ENCODE assay signal across 13 cellular contexts in genomic region chr18:23114911-23115310, GRCh38. TPM values are rescaled to one million over a fixed set of nuclear protein-coding genes. Genes with fewer than 3 reads are reported as not detected.
DNase-seq lines count a peak whose midpoint lies in the region; ATAC-seq and TF ChIP-seq lines count a peak whose summit lies in the region.
"Had no signal": no experiment of that assay in that cellular context is flagged by ENCODE, and none has a peak within 500 bp of the region (broad histone marks: within the 10 kb centered on the region; RNA-seq: fewer than 3 reads in every experiment).

No MANE protein-coding gene starts in this region.

- no peak for TF ChIP-seq CTCF in IMR-90 (conservative IDR thresholded peaks at IDR 0.05; ENCODE audit: low read depth, low read length)
- TF ChIP-seq CTCF in cardiac fibroblast (IDR thresholded peaks at IDR 0.05; ENCODE audit: low read depth, low read length): no peak
- no peak for TF ChIP-seq CTCF in kidney epithelial cell (IDR thresholded peaks at IDR 0.05; ENCODE audit: insufficient read depth, low read length, poor library complexity, severe bottlenecking)
- no peak for TF ChIP-seq CTCF in gastrocnemius medialis (IDR thresholded peaks at IDR 0.05 in 4 of 5, conservative IDR thresholded peaks at IDR 0.05 in 1 of 5)
- no peak for TF ChIP-seq CTCF in gastroesophageal sphincter (IDR thresholded peaks at IDR 0.05)

- peak overlapping the region; percentile 91 for H3K23ac ChIP-seq in IMR-90 (ENCODE audit: low read depth, low read length)

- TF ChIP-seq EP300 in gastroesophageal sphincter (IDR thresholded peaks at IDR 0.05): no peak

- POLR2A ChIA-PET in IMR-90 (lab: Charles Lee; ENCODE audit: unreplicated experiment): no interaction called here

- H3K4me3 ChIP-seq in IMR-90 (ENCODE audit: insufficient read depth, low read depth, low read length): no peak overlapping the region
- no peak overlapping the region for H3K4me3 ChIP-seq in cardiac fibroblast (replicated peaks in 1 of 2; ENCODE audit: low read depth in 2 of 2, low read length in 2 of 2)
- no peak overlapping the region for H3K4me3 ChIP-seq in kidney epithelial cell (ENCODE audit: low read depth, low read length)
- no peak overlapping the region for H3K4me3 ChIP-seq in gastrocnemius medialis
- H3K4me3 ChIP-seq in gastroesophageal sphincter: no peak overlapping the region
- H3K4me3 ChIP-seq: heart left ventricle had no signal

- H3K9ac ChIP-seq in IMR-90 (ENCODE audit: low read depth, low read length): peak overlapping the region; percentile 26

- no peaks in the 10 kb centered on the region for H3K27me3 ChIP-seq in IMR-90 (ENCODE audit: control insufficient read depth, insufficient read depth, low read length)
- no peaks in the 10 kb centered on the region for H3K27me3 ChIP-seq in kidney epithelial cell (ENCODE audit: control insufficient read depth, insufficient read depth, low read length)
- no peaks in the 10 kb centered on the region for H3K27me3 ChIP-seq in gastrocnemius medialis
- no peaks in the 10 kb centered on the region for H3K27me3 ChIP-seq in gastroesophageal sphincter

- H2BK5ac ChIP-seq in IMR-90 (ENCODE audit: low read depth, low read length, poor library complexity, severe bottlenecking): peak overlapping the region; percentile 96

- peak overlapping the region; percentile 73 for H2AK9ac ChIP-seq in IMR-90 (replicated peaks; ENCODE audit: low read depth, low read length, poor library complexity)

- peak overlapping the region; percentile 89 for H3K14ac ChIP-seq in IMR-90 (replicated peaks; ENCODE audit: low read depth, low read length)

- peaks cover 16% of the 10 kb centered on the region for H3K9me1 ChIP-seq in IMR-90 (ENCODE audit: insufficient read depth, low read length)

- no CpG with 5 or more reads among the region's 5 CpGs for WGBS in IMR-90 (ENCODE audit: extremely low coverage in 2 of 2, insufficient read length in 1 of 2), 2 experiments
- 67 to 69% methylated on average over 2 to 5 of the region's 5 CpGs for WGBS in gastroesophageal sphincter (ENCODE audit: low coverage in 1 of 2), 2 donors

- peak overlapping the region; percentile 95 for H4K91ac ChIP-seq in IMR-90 (ENCODE audit: insufficient read depth, low read depth, low read length)

- BruUV-seq in IMR-90 (replicated peaks; lab: Mats Ljungman, UMichigan): no TSS peak

- no peaks in the 10 kb centered on the region for H3K36me3 ChIP-seq in IMR-90 (ENCODE audit: control insufficient read depth, insufficient read depth, low read length)
- H3K36me3 ChIP-seq in kidney epithelial cell (ENCODE audit: control insufficient read depth, insufficient read depth, low read length): no peaks in the 10 kb centered on the region
- no peaks in the 10 kb centered on the region for H3K36me3 ChIP-seq in gastrocnemius medialis
- H3K36me3 ChIP-seq in gastroesophageal sphincter: no peaks in the 10 kb centered on the region
- H3K36me3 ChIP-seq: heart left ventricle had no signal

- ATAC-seq in IMR-90 (ENCODE audit: low read depth): no peak
- ATAC-seq in gastrocnemius medialis: peak; percentile 33 to 36
- ATAC-seq in gastroesophageal sphincter: no peak
- no peak for ATAC-seq in HG03159 (IDR thresholded peaks at IDR 0.05; ENCODE audit: unreplicated experiment)
- no peak for ATAC-seq in HG02571 (IDR thresholded peaks at IDR 0.05; ENCODE audit: unreplicated experiment)
- ATAC-seq: heart left ventricle had no signal

- peak overlapping the region; percentile 96 for H2BK120ac ChIP-seq in IMR-90 (ENCODE audit: low read depth, low read length)

- peak overlapping the region; percentile 67 for H3K56ac ChIP-seq in IMR-90 (ENCODE audit: extremely low read depth, insufficient read depth, low read length)

- H3K4ac ChIP-seq in IMR-90 (ENCODE audit: low read depth, low read length): peak overlapping the region; percentile 95

- peak overlapping the region; percentile 94; the same call in 2 of the 3 replicates for H2BK15ac ChIP-seq in IMR-90 (ENCODE audit: low read depth, low read length)

- H4K5ac ChIP-seq in IMR-90 (ENCODE audit: low read depth, low read length): peak overlapping the region; percentile 88

- H3K79me1 ChIP-seq in IMR-90 (ENCODE audit: low read depth in 1 of 2, low read length in 2 of 2): peaks cover 0 to 3% of the 10 kb centered on the region in 2 experiments; a peak in 1 of 4 replicates

- H3K4me1 ChIP-seq in IMR-90 (ENCODE audit: control insufficient read depth, insufficient read depth, low read length) (peaks cover 21% of the 10 kb centered on the region), gastrocnemius medialis (no peaks in the 10 kb centered on the region), gastroesophageal sphincter (peaks cover 0 to 7% (median 0%) of the 10 kb centered on the region in 3 donors)

- peak overlapping the region; percentile 97 for H2BK20ac ChIP-seq in IMR-90 (ENCODE audit: low read depth, low read length)

- H2AK5ac ChIP-seq in IMR-90 (ENCODE audit: low read depth, low read length): peak overlapping the region; percentile 79

- H3K9me3 ChIP-seq in IMR-90 (ENCODE audit: control insufficient read depth, insufficient read depth, low read length) (peaks cover 4% of the 10 kb centered on the region; the same call in 1 of the 2 replicates), gastrocnemius medialis (no peaks in the 10 kb centered on the region), gastroesophageal sphincter (peaks cover 0 to 6% (median 0%) of the 10 kb centered on the region in 3 donors)

- peak overlapping the region; percentile 42 to 87 for H4K8ac ChIP-seq in IMR-90 (ENCODE audit: low read depth in 2 of 2, low read length in 2 of 2)

- TF ChIP-seq POLR2A in IMR-90 (IDR thresholded peaks at IDR 0.05; ENCODE audit: low read depth, low read length) (no peak), gastrocnemius medialis (IDR thresholded peaks at IDR 0.05) (no peak), gastroesophageal sphincter (IDR thresholded peaks at IDR 0.05) (no peak)

- H2AFZ ChIP-seq in IMR-90 (replicated peaks; ENCODE audit: low read length, poor library complexity): no peak overlapping the region

- no peak overlapping the region; the same call in 1 of the 2 replicates for H3K4me2 ChIP-seq in IMR-90 (ENCODE audit: low read depth, low read length)

- H3K18ac ChIP-seq in IMR-90 (ENCODE audit: low read depth, low read length): peak overlapping the region; percentile 96

- CTCF ChIA-PET in IMR-90 (lab: Yijun Ruan, JAX): no interaction called here

- dilution Hi-C loops in IMR-90 (cut with HindIII; ENCODE audit: low sequenced_read_pairs, unreplicated experiment): no loop called here

- H3K27ac ChIP-seq in IMR-90 (ENCODE audit: insufficient read depth, low read length) (peak overlapping the region; percentile 89), gastrocnemius medialis (peak overlapping the region in 1 of 4 donors; percentile 34), gastroesophageal sphincter (no peak overlapping the region)
- H3K27ac ChIP-seq: heart left ventricle had no signal

- no peak for TF ChIP-seq RAD21 in IMR-90 (IDR thresholded peaks at IDR 0.05; ENCODE audit: low read length)

- DNase-seq in IMR-90 (peak; percentile 70), cardiac fibroblast (ENCODE audit: low read depth in 2 of 2) (peak; percentile 62 to 66), kidney epithelial cell (ENCODE audit: low read depth) (peak; percentile 67), gastrocnemius medialis (no peak), inferior parietal cortex (ENCODE audit: extremely low spot score) (no peak)
- DNase-seq: activated naive CD4-positive, alpha-beta T cell treated with Interleukin-2 at 50 U/mL for 16 hours; CD4-positive, alpha-beta memory T cell; cortex of kidney; heart left ventricle; RPMI8226 had no signal

- no peaks in the 10 kb centered on the region for H4K20me1 ChIP-seq in IMR-90 (ENCODE audit: insufficient read depth, low read length)

- in situ Hi-C loops in IMR-90 (cut with MboI; ENCODE audit: low sequenced_read_pairs) (no loop called here), gastrocnemius medialis (cut with MboI; ENCODE audit: low sequenced_read_pairs in 4 of 4) (no loop called here)

- intact Hi-C loops in IMR-90 (cut with micrococcal nuclease): loop anchor here (1.0 to 5.0 kb wide), 2 partner anchors 82 to 262 kb away; no protein-coding TSS in a partner anchor
- intact Hi-C loops in gastrocnemius medialis (cut with DNase I; ENCODE audit: low total_unique reads): no loop called here

TF ChIP-seq in IMR-90, 13 proteins besides CTCF, POLR2A, EP300 and RAD21:
- TF ChIP-seq SMC3 (IDR thresholded peaks at IDR 0.05; ENCODE audit: low read depth, low read length): no peak
- TF ChIP-seq, protein P1, sequence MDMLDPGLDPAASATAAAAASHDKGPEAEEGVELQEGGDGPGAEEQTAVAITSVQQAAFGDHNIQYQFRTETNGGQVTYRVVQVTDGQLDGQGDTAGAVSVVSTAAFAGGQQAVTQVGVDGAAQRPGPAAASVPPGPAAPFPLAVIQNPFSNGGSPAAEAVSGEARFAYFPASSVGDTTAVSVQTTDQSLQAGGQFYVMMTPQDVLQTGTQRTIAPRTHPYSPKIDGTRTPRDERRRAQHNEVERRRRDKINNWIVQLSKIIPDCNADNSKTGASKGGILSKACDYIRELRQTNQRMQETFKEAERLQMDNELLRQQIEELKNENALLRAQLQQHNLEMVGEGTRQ (IDR thresholded peaks at IDR 0.05; ENCODE audit: low read depth, low read length): no peak
TF ChIP-seq in IMR-90: peak in this region for 0.

RNA-seq across cellular contexts. Expression of gene CABLES1, which starts 20.4 kb away (rescaled TPM):
- total RNA-seq in IMR-90 (2012; rRNA removed) (4.7 and 5.7 TPM in 2 replicates), kidney epithelial cell (7.5 and 9.6 TPM in 2 replicates), gastrocnemius medialis (1 to 10 TPM in 3 of 4 donors, under 1 TPM in 1; 0.58 to 1.6 (median 1.3) TPM), gastroesophageal sphincter (10 to 100 TPM in 2 of 4 donors, 1 to 10 TPM in 2; 4.0 to 24.0 (median 10.2) TPM)
- polyA plus RNA-seq in IMR-90 (2012; rRNA removed): 4.4 and 4.7 TPM in 2 replicates
- 2.2 and 5.2 TPM in 2 replicates for polyA plus RNA-seq in IMR-90 (2012; cell fraction: cytosol; rRNA removed)
- 3.2 and 7.3 TPM in 2 replicates for polyA plus RNA-seq in IMR-90 (2012; cell fraction: nucleus; rRNA removed; ENCODE audit: low replicate concordance)
- polyA plus RNA-seq: CD4-positive, alpha-beta memory T cell had no signal

Comparison
In these comparisons a context has a peak if more than half of its experiments do, and no peak if none do; other contexts are left out.
1. ATAC-seq: peak in gastrocnemius medialis (2 of 2); none in IMR-90 (single experiment), gastroesophageal sphincter (single experiment), HG03159 (single experiment) and HG02571 (single experiment).
2. DNase-seq: peak in IMR-90 (single experiment), cardiac fibroblast (2 of 2) and kidney epithelial cell (single experiment); none in gastrocnemius medialis (0 of 2) and inferior parietal cortex (single experiment).